ENCODE assay signal across 1 cellular context in the genomic region with DNA sequence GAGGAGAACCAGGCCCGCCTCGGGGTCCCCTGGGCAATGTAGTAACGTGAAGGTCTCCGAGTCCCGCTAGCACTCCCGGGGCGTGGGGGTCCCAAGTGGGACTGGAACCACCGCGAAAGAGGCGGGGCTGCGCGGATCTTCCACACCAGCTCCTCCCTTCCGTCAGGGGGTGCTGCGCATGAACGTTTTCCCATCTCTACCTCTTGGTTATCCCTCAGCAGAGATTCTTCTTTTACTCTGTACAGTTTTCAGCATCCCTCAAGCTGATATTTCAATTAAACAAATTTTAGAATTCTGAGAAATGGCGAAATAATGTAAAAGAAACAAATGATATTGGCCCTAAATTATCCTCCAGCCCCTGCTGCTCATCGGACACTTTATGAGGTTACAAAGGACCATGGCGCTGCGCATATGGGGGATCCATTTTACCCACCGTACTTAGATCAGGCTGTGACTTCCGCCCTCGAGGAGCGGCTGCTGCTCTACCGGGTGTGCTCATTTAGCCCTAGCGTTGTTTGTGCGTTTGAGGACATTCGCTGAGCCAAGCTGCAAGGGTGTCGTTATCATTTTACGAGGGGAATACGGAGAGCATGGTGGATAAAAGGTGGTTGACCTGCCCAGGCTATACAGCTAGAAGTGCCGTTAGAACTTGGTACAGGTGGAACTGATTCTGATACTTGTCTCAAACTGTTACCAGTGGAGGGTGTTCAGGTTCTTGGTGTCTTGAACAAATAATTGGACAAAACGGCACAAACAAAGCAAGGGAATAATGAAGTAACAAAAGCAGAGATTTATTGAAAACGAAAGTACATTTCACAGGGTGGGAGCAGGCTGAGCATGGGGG.
A peak's percentile ranks its signal among the peaks of the same experiment; 100 is the strongest.
TF ChIP-seq lines count a peak whose summit lies in the region.

No MANE protein-coding gene starts in this region.

TF ChIP-seq in K562, 482 proteins besides CTCF, POLR2A, EP300 and RAD21 (continued from another document and continues in another):
- TF ChIP-seq, protein P1, sequence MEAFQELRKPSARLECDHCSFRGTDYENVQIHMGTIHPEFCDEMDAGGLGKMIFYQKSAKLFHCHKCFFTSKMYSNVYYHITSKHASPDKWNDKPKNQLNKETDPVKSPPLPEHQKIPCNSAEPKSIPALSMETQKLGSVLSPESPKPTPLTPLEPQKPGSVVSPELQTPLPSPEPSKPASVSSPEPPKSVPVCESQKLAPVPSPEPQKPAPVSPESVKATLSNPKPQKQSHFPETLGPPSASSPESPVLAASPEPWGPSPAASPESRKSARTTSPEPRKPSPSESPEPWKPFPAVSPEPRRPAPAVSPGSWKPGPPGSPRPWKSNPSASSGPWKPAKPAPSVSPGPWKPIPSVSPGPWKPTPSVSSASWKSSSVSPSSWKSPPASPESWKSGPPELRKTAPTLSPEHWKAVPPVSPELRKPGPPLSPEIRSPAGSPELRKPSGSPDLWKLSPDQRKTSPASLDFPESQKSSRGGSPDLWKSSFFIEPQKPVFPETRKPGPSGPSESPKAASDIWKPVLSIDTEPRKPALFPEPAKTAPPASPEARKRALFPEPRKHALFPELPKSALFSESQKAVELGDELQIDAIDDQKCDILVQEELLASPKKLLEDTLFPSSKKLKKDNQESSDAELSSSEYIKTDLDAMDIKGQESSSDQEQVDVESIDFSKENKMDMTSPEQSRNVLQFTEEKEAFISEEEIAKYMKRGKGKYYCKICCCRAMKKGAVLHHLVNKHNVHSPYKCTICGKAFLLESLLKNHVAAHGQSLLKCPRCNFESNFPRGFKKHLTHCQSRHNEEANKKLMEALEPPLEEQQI (IDR thresholded peaks at IDR 0.05), result no peak
- TF ChIP-seq SMARCA5 (IDR thresholded peaks at IDR 0.05) (no peak), MEF2D (tag; conservative IDR thresholded peaks at IDR 0.05; ENCODE audit: low read depth) (no peak), DMBX1 (CRISPR knock-in tag; IDR thresholded peaks at IDR 0.05; ENCODE audit: borderline replicate concordance) (no peak), BRD9 (IDR thresholded peaks at IDR 0.05; ENCODE audit: low read depth, partially characterized antibody) (no peak), ARID1B (IDR thresholded peaks at IDR 0.05) (no peak), ZNF75A (CRISPR knock-in tag; IDR thresholded peaks at IDR 0.05) (no peak), ZFP30 (CRISPR knock-in tag; IDR thresholded peaks at IDR 0.05; ENCODE audit: borderline replicate concordance) (no peak), RAD51 (IDR thresholded peaks at IDR 0.05; ENCODE audit: borderline replicate concordance, low read depth) (no peak), PHTF2 (CRISPR knock-in tag; IDR thresholded peaks at IDR 0.05) (no peak), NR4A1 (CRISPR knock-in tag; IDR thresholded peaks at IDR 0.05) (no peak), NR4A1 (tag; IDR thresholded peaks at IDR 0.05) (no peak), XRCC5 (IDR thresholded peaks at IDR 0.05; ENCODE audit: low read depth, low read length) (peak; percentile 88), SIN3B (IDR thresholded peaks at IDR 0.05; ENCODE audit: low read depth) (0 out of 2 replicates have a peak, but pooled peaks have one; percentile 23), NFXL1 (CRISPR knock-in tag; IDR thresholded peaks at IDR 0.05) (no peak), STAG1 (CRISPR knock-in tag; IDR thresholded peaks at IDR 0.05; ENCODE audit: borderline replicate concordance) (no peak), BRF1 (IDR thresholded peaks at IDR 0.05; ENCODE audit: borderline replicate concordance, extremely low read depth, insufficient read length) (no peak), COPS2 (conservative IDR thresholded peaks at IDR 0.05) (no peak), POLR3G (IDR thresholded peaks at IDR 0.05; ENCODE audit: extremely low read depth, insufficient read length, insufficient replicate concordance) (no peak), EGR1 (conservative IDR thresholded peaks at IDR 0.05) (no peak)
- TF ChIP-seq, protein P2, sequence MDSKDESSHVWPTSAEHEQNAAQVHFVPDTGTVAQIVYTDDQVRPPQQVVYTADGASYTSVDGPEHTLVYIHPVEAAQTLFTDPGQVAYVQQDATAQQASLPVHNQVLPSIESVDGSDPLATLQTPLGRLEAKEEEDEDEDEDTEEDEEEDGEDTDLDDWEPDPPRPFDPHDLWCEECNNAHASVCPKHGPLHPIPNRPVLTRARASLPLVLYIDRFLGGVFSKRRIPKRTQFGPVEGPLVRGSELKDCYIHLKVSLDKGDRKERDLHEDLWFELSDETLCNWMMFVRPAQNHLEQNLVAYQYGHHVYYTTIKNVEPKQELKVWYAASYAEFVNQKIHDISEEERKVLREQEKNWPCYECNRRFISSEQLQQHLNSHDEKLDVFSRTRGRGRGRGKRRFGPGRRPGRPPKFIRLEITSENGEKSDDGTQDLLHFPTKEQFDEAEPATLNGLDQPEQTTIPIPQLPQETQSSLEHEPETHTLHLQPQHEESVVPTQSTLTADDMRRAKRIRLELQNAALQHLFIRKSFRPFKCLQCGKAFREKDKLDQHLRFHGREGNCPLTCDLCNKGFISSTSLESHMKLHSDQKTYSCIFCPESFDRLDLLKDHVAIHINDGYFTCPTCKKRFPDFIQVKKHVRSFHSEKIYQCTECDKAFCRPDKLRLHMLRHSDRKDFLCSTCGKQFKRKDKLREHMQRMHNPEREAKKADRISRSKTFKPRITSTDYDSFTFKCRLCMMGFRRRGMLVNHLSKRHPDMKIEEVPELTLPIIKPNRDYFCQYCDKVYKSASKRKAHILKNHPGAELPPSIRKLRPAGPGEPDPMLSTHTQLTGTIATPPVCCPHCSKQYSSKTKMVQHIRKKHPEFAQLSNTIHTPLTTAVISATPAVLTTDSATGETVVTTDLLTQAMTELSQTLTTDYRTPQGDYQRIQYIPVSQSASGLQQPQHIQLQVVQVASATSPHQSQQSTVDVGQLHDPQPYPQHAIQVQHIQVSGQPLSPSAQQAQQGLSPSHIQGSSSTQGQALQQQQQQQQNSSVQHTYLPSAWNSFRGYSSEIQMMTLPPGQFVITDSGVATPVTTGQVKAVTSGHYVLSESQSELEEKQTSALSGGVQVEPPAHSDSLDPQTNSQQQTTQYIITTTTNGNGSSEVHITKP (IDR thresholded peaks at IDR 0.05; ENCODE audit: partially characterized antibody), result peak; percentile 48
- TF ChIP-seq, protein P3, sequence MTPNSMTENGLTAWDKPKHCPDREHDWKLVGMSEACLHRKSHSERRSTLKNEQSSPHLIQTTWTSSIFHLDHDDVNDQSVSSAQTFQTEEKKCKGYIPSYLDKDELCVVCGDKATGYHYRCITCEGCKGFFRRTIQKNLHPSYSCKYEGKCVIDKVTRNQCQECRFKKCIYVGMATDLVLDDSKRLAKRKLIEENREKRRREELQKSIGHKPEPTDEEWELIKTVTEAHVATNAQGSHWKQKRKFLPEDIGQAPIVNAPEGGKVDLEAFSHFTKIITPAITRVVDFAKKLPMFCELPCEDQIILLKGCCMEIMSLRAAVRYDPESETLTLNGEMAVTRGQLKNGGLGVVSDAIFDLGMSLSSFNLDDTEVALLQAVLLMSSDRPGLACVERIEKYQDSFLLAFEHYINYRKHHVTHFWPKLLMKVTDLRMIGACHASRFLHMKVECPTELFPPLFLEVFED (CRISPR knock-in tag; conservative IDR thresholded peaks at IDR 0.05), result no peak
- TF ChIP-seq, protein P4, sequence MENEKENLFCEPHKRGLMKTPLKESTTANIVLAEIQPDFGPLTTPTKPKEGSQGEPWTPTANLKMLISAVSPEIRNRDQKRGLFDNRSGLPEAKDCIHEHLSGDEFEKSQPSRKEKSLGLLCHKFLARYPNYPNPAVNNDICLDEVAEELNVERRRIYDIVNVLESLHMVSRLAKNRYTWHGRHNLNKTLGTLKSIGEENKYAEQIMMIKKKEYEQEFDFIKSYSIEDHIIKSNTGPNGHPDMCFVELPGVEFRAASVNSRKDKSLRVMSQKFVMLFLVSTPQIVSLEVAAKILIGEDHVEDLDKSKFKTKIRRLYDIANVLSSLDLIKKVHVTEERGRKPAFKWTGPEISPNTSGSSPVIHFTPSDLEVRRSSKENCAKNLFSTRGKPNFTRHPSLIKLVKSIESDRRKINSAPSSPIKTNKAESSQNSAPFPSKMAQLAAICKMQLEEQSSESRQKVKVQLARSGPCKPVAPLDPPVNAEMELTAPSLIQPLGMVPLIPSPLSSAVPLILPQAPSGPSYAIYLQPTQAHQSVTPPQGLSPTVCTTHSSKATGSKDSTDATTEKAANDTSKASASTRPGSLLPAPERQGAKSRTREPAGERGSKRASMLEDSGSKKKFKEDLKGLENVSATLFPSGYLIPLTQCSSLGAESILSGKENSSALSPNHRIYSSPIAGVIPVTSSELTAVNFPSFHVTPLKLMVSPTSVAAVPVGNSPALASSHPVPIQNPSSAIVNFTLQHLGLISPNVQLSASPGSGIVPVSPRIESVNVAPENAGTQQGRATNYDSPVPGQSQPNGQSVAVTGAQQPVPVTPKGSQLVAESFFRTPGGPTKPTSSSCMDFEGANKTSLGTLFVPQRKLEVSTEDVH (IDR thresholded peaks at IDR 0.05; ENCODE audit: low read depth, partially characterized antibody), result peak; percentile 56
- TF ChIP-seq, protein P5, sequence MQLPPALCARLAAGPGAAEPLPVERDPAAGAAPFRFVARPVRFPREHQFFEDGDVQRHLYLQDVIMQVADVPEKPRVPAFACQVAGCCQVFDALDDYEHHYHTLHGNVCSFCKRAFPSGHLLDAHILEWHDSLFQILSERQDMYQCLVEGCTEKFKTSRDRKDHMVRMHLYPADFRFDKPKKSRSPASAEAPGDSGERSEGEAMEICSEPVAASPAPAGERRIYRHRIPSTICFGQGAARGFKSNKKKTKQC (CRISPR knock-in tag; IDR thresholded peaks at IDR 0.05), result no peak; the same call in 1 of the 2 replicates
- TF ChIP-seq, protein P6, sequence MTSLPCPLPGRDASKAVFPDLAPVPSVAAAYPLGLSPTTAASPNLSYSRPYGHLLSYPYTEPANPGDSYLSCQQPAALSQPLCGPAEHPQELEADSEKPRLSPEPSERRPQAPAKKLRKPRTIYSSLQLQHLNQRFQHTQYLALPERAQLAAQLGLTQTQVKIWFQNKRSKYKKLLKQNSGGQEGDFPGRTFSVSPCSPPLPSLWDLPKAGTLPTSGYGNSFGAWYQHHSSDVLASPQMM (CRISPR knock-in tag; IDR thresholded peaks at IDR 0.05), result no peak
- TF ChIP-seq, protein P7, sequence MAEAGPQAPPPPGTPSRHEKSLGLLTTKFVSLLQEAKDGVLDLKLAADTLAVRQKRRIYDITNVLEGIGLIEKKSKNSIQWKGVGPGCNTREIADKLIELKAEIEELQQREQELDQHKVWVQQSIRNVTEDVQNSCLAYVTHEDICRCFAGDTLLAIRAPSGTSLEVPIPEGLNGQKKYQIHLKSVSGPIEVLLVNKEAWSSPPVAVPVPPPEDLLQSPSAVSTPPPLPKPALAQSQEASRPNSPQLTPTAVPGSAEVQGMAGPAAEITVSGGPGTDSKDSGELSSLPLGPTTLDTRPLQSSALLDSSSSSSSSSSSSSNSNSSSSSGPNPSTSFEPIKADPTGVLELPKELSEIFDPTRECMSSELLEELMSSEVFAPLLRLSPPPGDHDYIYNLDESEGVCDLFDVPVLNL (CRISPR knock-in tag; IDR thresholded peaks at IDR 0.05; ENCODE audit: low read depth), result no peak
